In the genomic region with DNA sequence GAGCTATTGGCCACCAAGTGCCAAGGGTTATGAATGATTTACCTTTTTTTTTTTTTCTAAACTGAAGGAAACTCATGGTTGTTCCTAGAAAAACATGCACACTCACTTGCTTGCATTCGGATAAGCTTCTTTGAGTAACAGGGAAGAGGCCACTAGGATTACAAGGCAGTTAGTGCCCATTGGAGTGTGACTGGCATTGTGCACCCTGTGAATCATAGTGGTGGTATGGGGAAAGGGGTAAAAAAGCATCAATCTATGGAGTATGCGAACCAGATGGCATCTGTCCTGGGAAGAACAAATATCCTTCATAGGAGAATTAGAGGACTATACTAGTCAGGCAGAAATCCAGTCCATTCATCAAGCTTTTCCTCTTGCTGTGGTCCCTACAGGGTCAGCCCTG, we compare ENCODE assay signal across 9 cellular contexts. TPM values are rescaled to one million over a fixed set of nuclear protein-coding genes. Genes with fewer than 3 reads are reported as not detected.
DNase-seq lines count a peak whose midpoint lies in the region; ATAC-seq and TF ChIP-seq lines count a peak whose summit lies in the region.
"Had no signal": no experiment of that assay in that cellular context is flagged by ENCODE, and none has a peak within 500 bp of the region (broad histone marks: within the 10 kb centered on the region; RNA-seq: fewer than 3 reads in every experiment).

No MANE protein-coding gene starts in this region.

- H3K4me1 ChIP-seq in transverse colon (peaks cover 33 to 99% (median 62%) of the 10 kb centered on the region in 4 donors), aorta (ENCODE audit: control insufficient read depth in 1 of 2, insufficient read depth in 2 of 2, low read length in 2 of 2) (peaks cover 10 to 41% of the 10 kb centered on the region in 2 donors)

- H3K36me3 Mint-ChIP-seq in activated CD4-positive, alpha-beta T cell treated with anti-CD3 and anti-CD28 coated beads, Interleukin-2, amount 10 ng/mL, durations not matched to agents 7 days and 5 days (ENCODE audit: low read depth): peaks cover 81% of the 10 kb centered on the region
- peaks cover 57% of the 10 kb centered on the region for H3K36me3 Mint-ChIP-seq in T-cell

- H3K4me1 Mint-ChIP-seq in activated CD4-positive, alpha-beta T cell treated with anti-CD3 and anti-CD28 coated beads, Interleukin-2, amount 10 ng/mL, durations not matched to agents 7 days and 5 days: peaks cover 100% of the 10 kb centered on the region
- H3K4me1 Mint-ChIP-seq in T-cell: peaks cover 100% of the 10 kb centered on the region in 3 donors

- in situ Hi-C loops in transverse colon (cut with MboI; ENCODE audit: low pct_ligation_motif_present in 1 of 4, low pct_unique_long_range_greater_than_20kb in 1 of 4, low sequenced_read_pairs in 3 of 4): no loop called here

- no peaks in the 10 kb centered on the region for H3K27me3 Mint-ChIP-seq in activated CD4-positive, alpha-beta T cell treated with anti-CD3 and anti-CD28 coated beads, Interleukin-2, amount 10 ng/mL, durations not matched to agents 7 days and 5 days
- no peaks in the 10 kb centered on the region for H3K27me3 Mint-ChIP-seq in T-cell

- peak overlapping the region; percentile 96 for H3K27ac Mint-ChIP-seq in activated CD4-positive, alpha-beta T cell treated with anti-CD3 and anti-CD28 coated beads, Interleukin-2, amount 10 ng/mL, durations not matched to agents 7 days and 5 days
- peak overlapping the region; percentile 100 for H3K27ac Mint-ChIP-seq in T-cell

- DNase-seq in activated CD4-positive, alpha-beta T cell treated with anti-CD3 and anti-CD28 coated beads, Interleukin-2, amount 10 ng/mL, durations not matched to agents 7 days and 5 days: no peak
- no peak for DNase-seq in activated CD4-positive, alpha-beta T cell treated with anti-CD3 and anti-CD28 coated beads, Interleukin-2, amount 50 U/mL, for 4 hours
- DNase-seq in T-cell (no peak), foreskin melanocyte (peak; percentile 58), transverse colon (no peak), aorta (no peak), cortex of kidney (lab: John Stamatoyannopoulos, UW) (no peak), germinal center (ENCODE audit: low spot score) (no peak)
- DNase-seq: stimulated activated CD4-positive, alpha-beta T cell treated with anti-CD3 and anti-CD28 coated beads, Interleukin-4, amount 100 ng/mL, for 24 hours had no signal

- ATAC-seq in T-cell (replicated peaks in 1 of 4): no peak
- ATAC-seq in aorta (ENCODE audit: low FRiP score): no peak

- TF ChIP-seq EP300 in transverse colon (IDR thresholded peaks at IDR 0.05; ENCODE audit: low read depth): no peak

- H3K27ac ChIP-seq in transverse colon (peak overlapping the region; percentile 37 to 86 (median 66)), aorta (ENCODE audit: low read depth in 1 of 2, low read length in 2 of 2) (peak overlapping the region in 1 of 2 donors; percentile 16)

- 72 to 100% methylated on average over 1 to 2 of the region's 2 CpGs for WGBS in transverse colon (ENCODE audit: low coverage in 1 of 2), 2 donors
- 47 to 62% methylated on average over 2 of the region's 2 CpGs for WGBS in aorta, 2 donors

- peaks cover 5% of the 10 kb centered on the region for H3K9me3 Mint-ChIP-seq in activated CD4-positive, alpha-beta T cell treated with anti-CD3 and anti-CD28 coated beads, Interleukin-2, amount 10 ng/mL, durations not matched to agents 7 days and 5 days
- H3K9me3 Mint-ChIP-seq in T-cell: no peaks in the 10 kb centered on the region

- no peak for TF ChIP-seq POLR2A in transverse colon (IDR thresholded peaks at IDR 0.05)

- intact Hi-C loops in transverse colon (cut with DNase I; ENCODE audit: low total_unique reads): no loop called here
- intact Hi-C loops in aorta (cut with DNase I): no loop called here

- CTCF ChIA-PET in activated CD4-positive, alpha-beta T cell treated with anti-CD3 and anti-CD28 coated beads, Interleukin-2, amount 10 ng/mL, durations not matched to agents 7 days and 5 days (lab: Charles Lee): interaction anchor here (0.7 to 7.5 kb wide), 13 partner anchors 8 to 245 kb away, joined by 3 to 95 read pairs (median 3); partner anchors contain the start of gene CD44
- CTCF ChIA-PET in T-cell (lab: Charles Lee): interaction anchor here (0.5 to 2.6 kb wide), 20 partner anchors 9 to 166 kb away, joined by 3 to 11 read pairs (median 5); partner anchors contain the start of gene CD44 (in 2 of the 2)

- H3K4me3 ChIP-seq in transverse colon: no peak overlapping the region
- H3K4me3 ChIP-seq in aorta (ENCODE audit: low read length in 2 of 2): no peak overlapping the region

- H3K27me3 ChIP-seq in transverse colon (no peaks in the 10 kb centered on the region), aorta (ENCODE audit: control insufficient read depth in 1 of 2, insufficient read depth in 2 of 2, low read length in 1 of 2) (no peaks in the 10 kb centered on the region)

- TF ChIP-seq CTCF in transverse colon (IDR thresholded peaks at IDR 0.05): no peak

- H3K9me3 ChIP-seq in transverse colon: no peaks in the 10 kb centered on the region
- H3K9me3 ChIP-seq in aorta (ENCODE audit: control insufficient read depth, low read length): no peaks in the 10 kb centered on the region

- POLR2A ChIA-PET in activated CD4-positive, alpha-beta T cell treated with anti-CD3 and anti-CD28 coated beads, Interleukin-2, amount 10 ng/mL, durations not matched to agents 7 days and 5 days (lab: Charles Lee): interaction anchor here (0.6 to 0.7 kb wide), 2 partner anchors 23 to 229 kb away, joined by 3 read pairs; no protein-coding TSS in a partner anchor
- POLR2A ChIA-PET in T-cell (lab: Charles Lee): interaction anchor here (0.6 to 10.8 kb wide), 22 partner anchors 9 to 1225 kb away, joined by 3 to 165 read pairs (median 4); partner anchors contain the start of gene CD44 (in 1 of the 2)

- H3K4me3 Mint-ChIP-seq in activated CD4-positive, alpha-beta T cell treated with anti-CD3 and anti-CD28 coated beads, Interleukin-2, amount 10 ng/mL, durations not matched to agents 7 days and 5 days: no peak overlapping the region
- H3K4me3 Mint-ChIP-seq in T-cell: peak overlapping the region; percentile 64 to 79 (median 69)

- H3K36me3 ChIP-seq in transverse colon (no peaks in the 10 kb centered on the region), aorta (ENCODE audit: control insufficient read depth in 1 of 2, insufficient read depth in 2 of 2, low read length in 1 of 2) (no peaks in the 10 kb centered on the region)

RNA-seq across cellular contexts. Expression of gene CD44, which starts 24.2 kb away (rescaled TPM):
- total RNA-seq in activated CD4-positive, alpha-beta T cell treated with anti-CD3 and anti-CD28 coated beads, Interleukin-2, amount 10 ng/mL, durations not matched to agents 7 days and 5 days: 100 to 1,000 TPM; 518 to 534 TPM
- 1,000 to 10,000 TPM in 1 of 5 donors, 100 to 1,000 TPM in 4; 732 to 1,108 (median 781) TPM for total RNA-seq in T-cell
- 100 to 1,000 TPM in 3 of 4 donors, 10 to 100 TPM in 1; 56.3 to 182 (median 114) TPM for total RNA-seq in transverse colon
- 100 to 1,000 TPM; 321 to 462 TPM for total RNA-seq in aorta
- polyA plus RNA-seq in aorta: 100 to 1,000 TPM in 1 of 2 donors, 10 to 100 TPM in 1; 70.0 to 113 TPM
